27 cellular contexts compared by ENCODE assay signal in genomic region chr5:138180841-138181240, GRCh38. TPM values are rescaled to one million over a fixed set of nuclear protein-coding genes. Genes with fewer than 3 reads are reported as not detected.
DNase-seq lines count a peak whose midpoint lies in the region; ATAC-seq and TF ChIP-seq lines count a peak whose summit lies in the region.
"Had no signal": no experiment of that assay in that cellular context is flagged by ENCODE, and none has a peak within 500 bp of the region (broad histone marks: within the 10 kb centered on the region; RNA-seq: fewer than 3 reads in every experiment).

No MANE protein-coding gene starts in this region.

- H3K9ac ChIP-seq in MM.1S (ENCODE audit: low read length) (no peak overlapping the region), endodermal cell (ENCODE audit: extremely low read depth, low read length, poor library complexity, severe bottlenecking) (no peak overlapping the region)

- no peaks in the 10 kb centered on the region for H3K9me3 Mint-ChIP-seq in endodermal cell
- H3K9me3 Mint-ChIP-seq: activated B cell treated with CpG ODN at 0.5 μM for 24 hours; brain; immature natural killer cell; stimulated activated memory B cell treated with anti-CD40 and anti-IgM and Interleukin-4, amounts not matched to agents 10 μg/mL and 1 μg/mL and 100 μg/mL, for 72 hours; type B pancreatic cell had no signal

- H3K9me2 ChIP-seq in MM.1S (replicated peaks; ENCODE audit: insufficient read depth, low read length): no peaks in the 10 kb centered on the region

- H3K4me3 ChIP-seq in MM.1S (ENCODE audit: low read length) (no peak overlapping the region), endodermal cell (ENCODE audit: low read length) (peak overlapping the region; percentile 98)
- H3K4me3 ChIP-seq: dorsolateral prefrontal cortex, Peyer's patch, sigmoid colon had no signal

- H3K36me3 ChIP-seq in MM.1S (replicated peaks; ENCODE audit: insufficient read depth, low read length) (peaks cover 26% of the 10 kb centered on the region), endodermal cell (ENCODE audit: control insufficient read depth, insufficient read depth, low read length) (peaks cover 60% of the 10 kb centered on the region)

- peaks cover 28% of the 10 kb centered on the region for H3F3A ChIP-seq in MM.1S (ENCODE audit: insufficient read depth, low read length)

- TF ChIP-seq CTCF in C4-2B (conservative IDR thresholded peaks at IDR 0.05): no peak
- TF ChIP-seq CTCF in MM.1S (IDR thresholded peaks at IDR 0.05; ENCODE audit: low read length): no peak
- TF ChIP-seq CTCF in endodermal cell (conservative IDR thresholded peaks at IDR 0.05): no peak

- no peak overlapping the region for H3K4me3 Mint-ChIP-seq in endodermal cell
- H3K4me3 Mint-ChIP-seq: activated CD8-positive, alpha-beta memory T cell treated with anti-CD3 and anti-CD28 coated beads, Interleukin-2, amount 10 ng/mL, durations not matched to agents 7 days and 5 days; stimulated activated memory B cell treated with anti-CD40 and anti-IgM and Interleukin-4, amounts not matched to agents 10 μg/mL and 1 μg/mL and 100 μg/mL, for 72 hours; type B pancreatic cell had no signal

- no peaks in the 10 kb centered on the region for H3K27me3 Mint-ChIP-seq in endodermal cell (ENCODE audit: insufficient read depth)
- H3K27me3 Mint-ChIP-seq: activated B cell treated with CpG ODN at 0.5 μM for 24 hours; activated CD8-positive, alpha-beta memory T cell treated with anti-CD3 and anti-CD28 coated beads, Interleukin-2, amount 10 ng/mL, durations not matched to agents 7 days and 5 days; brain; progenitor cell of endocrine pancreas; stimulated activated memory B cell treated with anti-CD40 and anti-IgM and Interleukin-4, amounts not matched to agents 10 μg/mL and 1 μg/mL and 100 μg/mL, for 72 hours; type B pancreatic cell had no signal

- 79 to 96% methylated on average over 2 to 5 of the region's 5 CpGs for WGBS in endodermal cell (ENCODE audit: insufficient coverage in 1 of 2, insufficient read length in 1 of 2), 2 experiments

- peaks cover 57% of the 10 kb centered on the region for H3K36me3 Mint-ChIP-seq in endodermal cell (ENCODE audit: low read depth)

- H3K27ac Mint-ChIP-seq in endodermal cell: no peak overlapping the region
- H3K27ac Mint-ChIP-seq: activated B cell treated with CpG ODN at 0.5 μM for 24 hours; activated CD8-positive, alpha-beta memory T cell treated with anti-CD3 and anti-CD28 coated beads, Interleukin-2, amount 10 ng/mL, durations not matched to agents 7 days and 5 days; immature natural killer cell; progenitor cell of endocrine pancreas; stimulated activated memory B cell treated with anti-CD40 and anti-IgM and Interleukin-4, amounts not matched to agents 10 μg/mL and 1 μg/mL and 100 μg/mL, for 72 hours; type B pancreatic cell had no signal

- H3K4me1 ChIP-seq in MM.1S (ENCODE audit: low read length) (peaks cover 14% of the 10 kb centered on the region), endodermal cell (ENCODE audit: control insufficient read depth, insufficient read depth, low read length) (no peaks in the 10 kb centered on the region)

- peak overlapping the region; percentile 12; the same call in 1 of the 2 replicates for H3K27ac ChIP-seq in C4-2B
- no peak overlapping the region for H3K27ac ChIP-seq in MM.1S (ENCODE audit: low read length)
- no peak overlapping the region for H3K27ac ChIP-seq in endodermal cell (ENCODE audit: low read depth, low read length)
- H3K27ac ChIP-seq: dorsolateral prefrontal cortex, HL-60, neutrophil, Peyer's patch, sigmoid colon had no signal

- H3K9me3 ChIP-seq in MM.1S (replicated peaks; ENCODE audit: insufficient read depth, low read length) (no peaks in the 10 kb centered on the region), endodermal cell (ENCODE audit: control insufficient read depth, low read length) (no peaks in the 10 kb centered on the region)
- H3K9me3 ChIP-seq: neutrophil, Peyer's patch, sigmoid colon had no signal

- DNase-seq in MM.1S: no peak
- DNase-seq in endodermal cell: no peak
- DNase-seq in NCI-H128 (lab: John Stamatoyannopoulos, UW; ENCODE audit: unreplicated experiment): no peak
- DNase-seq: activated B cell treated with CpG ODN at 0.5 μM for 24 hours; activated CD4-positive, alpha-beta T cell treated with anti-CD3 and anti-CD28 coated beads, Interleukin-2, amount 50 U/mL, for 1 hour; activated CD8-positive, alpha-beta memory T cell treated with anti-CD3 and anti-CD28 coated beads, Interleukin-2, amount 10 ng/mL, durations not matched to agents 7 days and 5 days; activated T-cell treated with anti-CD3 and anti-CD28 coated beads, Interleukin-2, amount 50 U/mL, for 48 hours; C1 segment of cervical spinal cord; cerebellar nuclear complex; dorsolateral prefrontal cortex; hypothalamus; left colon; NCI-H1048; Peyer's patch; sigmoid colon; stimulated activated CD4-positive, alpha-beta T cell treated with anti-CD3 and anti-CD28 coated beads, Interleukin-4, amount 100 ng/mL, for 24 hours; substantia nigra had no signal

- H3K27me3 ChIP-seq in MM.1S (replicated peaks; ENCODE audit: insufficient read depth, low read length): no peaks in the 10 kb centered on the region
- H3K27me3 ChIP-seq in endodermal cell (ENCODE audit: control insufficient read depth, insufficient read depth, low read length, poor library complexity, severe bottlenecking): no peaks in the 10 kb centered on the region
- H3K27me3 ChIP-seq: dorsolateral prefrontal cortex, neutrophil, Peyer's patch, sigmoid colon had no signal

- no peaks in the 10 kb centered on the region for H4K20me1 ChIP-seq in MM.1S (ENCODE audit: insufficient read depth, low read length)

- no peak overlapping the region for H2AFZ ChIP-seq in MM.1S (ENCODE audit: low read length)

- H3K4me1 Mint-ChIP-seq in endodermal cell: peaks cover 13% of the 10 kb centered on the region

- peak overlapping the region; percentile 83; the same call in 1 of the 2 replicates for H3K4me2 ChIP-seq in MM.1S (ENCODE audit: low read depth, low read length)

- no peak for ATAC-seq in HG02678 (IDR thresholded peaks at IDR 0.05; ENCODE audit: unreplicated experiment)
- ATAC-seq in HG03432 (IDR thresholded peaks at IDR 0.05; ENCODE audit: unreplicated experiment): no peak
- ATAC-seq: stimulated activated memory B cell treated with anti-CD40 and anti-IgM and Interleukin-4, amounts not matched to agents 10 μg/mL and 1 μg/mL and 100 μg/mL, for 72 hours had no signal

- H3K79me2 ChIP-seq in MM.1S (ENCODE audit: low read length): peaks cover 54% of the 10 kb centered on the region

RNA-seq across cellular contexts. Expression of gene KIF20A, which starts 1.9 kb away (rescaled TPM):
- total RNA-seq in endodermal cell: 10 to 100 TPM; 58.0 to 74.6 TPM
- 84.5 TPM for polyA plus RNA-seq in endodermal cell (2013, experiment 1 of 2)
- polyA plus RNA-seq in endodermal cell (2013, experiment 2 of 2): 92.9 TPM

RNA-seq across cellular contexts. Expression of gene BRD8, which starts 2.4 kb away (rescaled TPM):
- 100 to 1,000 TPM; 120 to 122 TPM for total RNA-seq in endodermal cell
- polyA plus RNA-seq in endodermal cell (2013, experiment 1 of 2): 94.7 TPM
- polyA plus RNA-seq in endodermal cell (2013, experiment 2 of 2): 80.4 TPM

RNA-seq across cellular contexts. Expression of gene CDC23, which starts 32.3 kb away (rescaled TPM):
- total RNA-seq in endodermal cell: 10 to 100 TPM; 40.9 to 45.7 TPM
- polyA plus RNA-seq in endodermal cell (2013, experiment 1 of 2): 43.8 TPM
- polyA plus RNA-seq in endodermal cell (2013, experiment 2 of 2): 40.0 TPM

RNA-seq across cellular contexts. Expression of gene NME5, which starts 41.6 kb away (rescaled TPM):
- total RNA-seq in endodermal cell: 1 to 10 TPM; 4.7 to 9.2 TPM
- 5.8 TPM for polyA plus RNA-seq in endodermal cell (2013, experiment 1 of 2)
- polyA plus RNA-seq in endodermal cell (2013, experiment 2 of 2): 5.3 TPM
- total RNA-seq: activated B cell treated with CpG ODN at 0.5 μM for 24 hours; activated CD8-positive, alpha-beta memory T cell treated with anti-CD3 and anti-CD28 coated beads, Interleukin-2, amount 10 ng/mL, durations not matched to agents 7 days and 5 days had no signal
- polyA plus RNA-seq: immature natural killer cell had no signal
